8 cellular contexts compared by ENCODE assay signal in genomic region chr11:61332823-61333637, GRCh38.
DNase-seq lines count a peak whose midpoint lies in the region; ATAC-seq and TF ChIP-seq lines count a peak whose summit lies in the region.

TSS of gene DDB1 (minus strand) at chr11:61333105. CDS start at chr11:61332968, 137 bp downstream.
A gene with protein sequence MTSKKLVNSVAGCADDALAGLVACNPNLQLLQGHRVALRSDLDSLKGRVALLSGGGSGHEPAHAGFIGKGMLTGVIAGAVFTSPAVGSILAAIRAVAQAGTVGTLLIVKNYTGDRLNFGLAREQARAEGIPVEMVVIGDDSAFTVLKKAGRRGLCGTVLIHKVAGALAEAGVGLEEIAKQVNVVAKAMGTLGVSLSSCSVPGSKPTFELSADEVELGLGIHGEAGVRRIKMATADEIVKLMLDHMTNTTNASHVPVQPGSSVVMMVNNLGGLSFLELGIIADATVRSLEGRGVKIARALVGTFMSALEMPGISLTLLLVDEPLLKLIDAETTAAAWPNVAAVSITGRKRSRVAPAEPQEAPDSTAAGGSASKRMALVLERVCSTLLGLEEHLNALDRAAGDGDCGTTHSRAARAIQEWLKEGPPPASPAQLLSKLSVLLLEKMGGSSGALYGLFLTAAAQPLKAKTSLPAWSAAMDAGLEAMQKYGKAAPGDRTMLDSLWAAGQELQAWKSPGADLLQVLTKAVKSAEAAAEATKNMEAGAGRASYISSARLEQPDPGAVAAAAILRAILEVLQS (plus strand): TSS chr11:61333228. CDS start chr11:61334729, 1,501 bp downstream.

- TF ChIP-seq CTCF in AG09319 (IDR thresholded peaks at IDR 0.05; ENCODE audit: low read depth, low read length) = no peak

- peak within 1 kb of the TSS; percentile 92 for H3K4me3 Mint-ChIP-seq in central memory CD8-positive, alpha-beta T cell

- peak within 1 kb of the TSS; percentile 92 for H3K27ac Mint-ChIP-seq in central memory CD8-positive, alpha-beta T cell (ENCODE audit: low read depth)

- H3K4me1 Mint-ChIP-seq in central memory CD8-positive, alpha-beta T cell = peaks cover 48% of the 10 kb centered on the region

- ATAC-seq in GM19043 (IDR thresholded peaks at IDR 0.05; ENCODE audit: low read depth, unreplicated experiment) (peak; percentile 83), HG03354 (IDR thresholded peaks at IDR 0.05; ENCODE audit: poor library complexity, severe bottlenecking, unreplicated experiment) (peak; percentile 88)
- ATAC-seq in activated CD4-positive, CD25-positive, alpha-beta regulatory T cell treated with anti-CD3 and anti-CD28 coated beads, Interleukin-2, amount 50 U/mL, for 24 hours = peak; percentile 96 to 97
- ATAC-seq in central memory CD8-positive, alpha-beta T cell (replicated peaks; ENCODE audit: extremely low read depth, poor library complexity, severe bottlenecking) = peak; percentile 95

- H3K36me3 Mint-ChIP-seq in central memory CD8-positive, alpha-beta T cell (ENCODE audit: insufficient read depth) = peaks cover 38% of the 10 kb centered on the region

- no peaks in the 10 kb centered on the region for H3K9me3 Mint-ChIP-seq in central memory CD8-positive, alpha-beta T cell

- peak; percentile 65 for DNase-seq in AG09319 (ENCODE audit: extremely low read depth, low read depth)
- peak; percentile 84 for DNase-seq in NCI-H446 treated with DMSO at 0.1 percent for 48 hours (lab: John Stamatoyannopoulos, UW)
- peak; percentile 91 to 96 for DNase-seq in central memory CD8-positive, alpha-beta T cell (ENCODE audit: low spot score in 2 of 2)
- peak; percentile 92 for DNase-seq in iris pigment epithelial cell (ENCODE audit: low read depth)
- DNase-seq in stimulated activated CD4-positive, alpha-beta T cell treated with anti-CD3 and anti-CD28 coated beads, Interleukin-12 subunit alpha, Interleukin-12 subunit beta, amount 100 ng/mL, for 24 hours (ENCODE audit: low read depth in 2 of 2) = peak; percentile 93 to 96

- H3K27me3 Mint-ChIP-seq in central memory CD8-positive, alpha-beta T cell = no peaks in the 10 kb centered on the region

Comparison
In these comparisons a context has a peak if more than half of its experiments do, and no peak if none do; other contexts are left out.
1. Peak in every context shown above with its lines: DNase-seq and ATAC-seq.